ENCODE assay signal across 23 cellular contexts in the genomic region with DNA sequence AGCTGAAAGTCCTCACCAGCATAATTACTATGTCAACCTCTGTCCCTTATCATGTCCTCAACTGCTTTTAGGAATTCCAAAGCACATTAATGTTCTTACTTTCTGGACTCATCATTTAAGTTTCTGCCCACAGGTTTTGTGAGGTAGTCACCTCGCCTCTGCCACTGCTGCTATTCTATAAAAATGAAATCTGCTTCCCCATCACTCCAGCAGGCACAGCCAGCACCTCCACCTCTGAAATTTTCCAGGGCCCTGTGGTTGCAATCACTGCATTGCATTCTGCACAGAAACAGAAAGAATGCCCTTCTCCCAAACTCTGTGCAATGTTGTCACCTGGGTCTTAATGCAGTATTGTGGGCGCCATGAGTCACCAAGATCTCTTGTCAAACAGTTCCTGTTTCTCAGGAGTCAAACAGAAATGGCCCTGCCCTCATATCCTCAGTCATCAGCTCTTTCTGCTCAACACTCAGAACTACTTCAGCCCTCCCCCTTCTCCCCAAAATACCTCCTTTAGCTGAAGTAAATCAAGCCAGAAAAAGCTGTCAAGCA.
DNase-seq lines count a peak whose midpoint lies in the region; ATAC-seq and TF ChIP-seq lines count a peak whose summit lies in the region.
"Had no signal": no experiment of that assay in that cellular context is flagged by ENCODE, and none has a peak within 500 bp of the region (broad histone marks: within the 10 kb centered on the region; RNA-seq: fewer than 3 reads in every experiment).

No MANE protein-coding gene starts in this region.

- DNase-seq in NK-92 treated with Interleukin-12 subunit alpha and Interleukin-12 subunit beta, amount 100 ng/mL, for 24 hours (lab: John Stamatoyannopoulos, UW) = peak; percentile 13
- DNase-seq in NK-92 (lab: John Stamatoyannopoulos, UW; ENCODE audit: unreplicated experiment) = no peak
- peak; percentile 8 for DNase-seq in fibroblast of mammary gland (ENCODE audit: low read depth)
- DNase-seq in NCI-H2107 (lab: John Stamatoyannopoulos, UW) = no peak
- DNase-seq in HPDE6-E6E7 (ENCODE audit: extremely low spot score) = no peak
- DNase-seq: 8988T; activated CD4-positive, alpha-beta T cell treated with anti-CD3 and anti-CD28 coated beads, Interleukin-2, amount 50 U/mL, for 48 hours; activated T-cell treated with anti-CD3 and anti-CD28 coated beads, Interleukin-2, amount 50 U/mL, for 4 hours; C1 segment of cervical spinal cord; effector memory CD4-positive, alpha-beta T cell; NCI-H1417 treated with DMSO at 0.1 percent for 48 hours; NCI-H446; nephron progenitor cell; psoas muscle; stimulated activated CD4-positive, alpha-beta T cell treated with anti-CD3 and anti-CD28 coated beads, Interleukin-12 subunit alpha, Interleukin-12 subunit beta, amount 100 ng/mL, for 4 hours; upper lobe of right lung had no signal

- no peak overlapping the region for H3K27ac Mint-ChIP-seq in stimulated activated memory B cell treated with anti-CD40 and anti-IgM and Interleukin-4, amounts not matched to agents 10 μg/mL and 1 μg/mL and 100 μg/mL, for 72 hours
- H3K27ac Mint-ChIP-seq: activated naive CD8-positive, alpha-beta T cell; IgD-negative memory B cell; nephron progenitor cell; stimulated activated naive CD8-positive, alpha-beta T cell treated with anti-CD3 and anti-CD28 coated beads, Interleukin-15, Interleukin-2, amounts not matched to agents 100 ng/mL and 50 ng/mL, for 24 hours had no signal

- no peaks in the 10 kb centered on the region for H3K27me3 Mint-ChIP-seq in stimulated activated memory B cell treated with anti-CD40 and anti-IgM and Interleukin-4, amounts not matched to agents 10 μg/mL and 1 μg/mL and 100 μg/mL, for 72 hours
- H3K27me3 Mint-ChIP-seq: activated naive CD8-positive, alpha-beta T cell; central memory CD8-positive, alpha-beta T cell; IgD-negative memory B cell; stimulated activated naive CD8-positive, alpha-beta T cell treated with anti-CD3 and anti-CD28 coated beads, Interleukin-15, Interleukin-2, amounts not matched to agents 100 ng/mL and 50 ng/mL, for 24 hours had no signal

- H3K36me3 Mint-ChIP-seq in stimulated activated memory B cell treated with anti-CD40 and anti-IgM and Interleukin-4, amounts not matched to agents 10 μg/mL and 1 μg/mL and 100 μg/mL, for 72 hours = no peaks in the 10 kb centered on the region
- H3K36me3 Mint-ChIP-seq: activated naive CD8-positive, alpha-beta T cell; IgD-negative memory B cell had no signal

- no peak overlapping the region for H3K4me3 ChIP-seq in fibroblast of mammary gland (ENCODE audit: control insufficient read depth, low read depth, low read length)
- H3K4me3 ChIP-seq: psoas muscle, upper lobe of right lung had no signal

- H3K4me3 Mint-ChIP-seq in stimulated activated memory B cell treated with anti-CD40 and anti-IgM and Interleukin-4, amounts not matched to agents 10 μg/mL and 1 μg/mL and 100 μg/mL, for 72 hours = no peak overlapping the region
- H3K4me3 Mint-ChIP-seq: activated naive CD8-positive, alpha-beta T cell; activated T-cell treated with anti-CD3 and anti-CD28 coated beads, Interleukin-2, amount 50 U/mL, for 4 hours; central memory CD8-positive, alpha-beta T cell; nephron progenitor cell; stimulated activated naive CD8-positive, alpha-beta T cell treated with anti-CD3 and anti-CD28 coated beads, Interleukin-15, Interleukin-2, amounts not matched to agents 100 ng/mL and 50 ng/mL, for 24 hours had no signal

- no peaks in the 10 kb centered on the region for H3K9me3 Mint-ChIP-seq in stimulated activated memory B cell treated with anti-CD40 and anti-IgM and Interleukin-4, amounts not matched to agents 10 μg/mL and 1 μg/mL and 100 μg/mL, for 72 hours

- TF ChIP-seq CTCF in fibroblast of mammary gland (conservative IDR thresholded peaks at IDR 0.05; ENCODE audit: control insufficient read depth, insufficient read depth, low read depth, low read length) = no peak

- no peaks in the 10 kb centered on the region for H3K4me1 Mint-ChIP-seq in stimulated activated memory B cell treated with anti-CD40 and anti-IgM and Interleukin-4, amounts not matched to agents 10 μg/mL and 1 μg/mL and 100 μg/mL, for 72 hours
- H3K4me1 Mint-ChIP-seq: central memory CD8-positive, alpha-beta T cell; IgD-negative memory B cell had no signal

- ATAC-seq in SK-N-SH treated with all-trans-retinoic acid at 6 μM for 48 hours = peak; percentile 66
- ATAC-seq in stimulated activated memory B cell treated with anti-CD40 and anti-IgM and Interleukin-4, amounts not matched to agents 10 μg/mL and 1 μg/mL and 100 μg/mL, for 72 hours = peak; percentile 20
- no peak for ATAC-seq in HG02763 (IDR thresholded peaks at IDR 0.05; ENCODE audit: unreplicated experiment)
- ATAC-seq: activated T-cell treated with anti-CD3 and anti-CD28 coated beads, Interleukin-2, amount 50 U/mL, for 4 hours; psoas muscle; upper lobe of right lung had no signal

TF ChIP-seq in SK-N-SH treated with all-trans-retinoic acid at 6 μM for 48 hours, 23 proteins besides CTCF, POLR2A, EP300 and RAD21:
- TF ChIP-seq ZFP30 (CRISPR knock-in tag; IDR thresholded peaks at IDR 0.05) = no peak
- no peak for TF ChIP-seq ZC3H10 (CRISPR knock-in tag; IDR thresholded peaks at IDR 0.05)
- no peak for TF ChIP-seq ZFP3 (CRISPR knock-in tag; IDR thresholded peaks at IDR 0.05)
- no peak for TF ChIP-seq ZNF70 (CRISPR knock-in tag; IDR thresholded peaks at IDR 0.05)
- no peak for TF ChIP-seq ZNF8 (CRISPR knock-in tag; IDR thresholded peaks at IDR 0.05)
- TF ChIP-seq ESRRG (CRISPR knock-in tag; IDR thresholded peaks at IDR 0.05) = no peak
- TF ChIP-seq, protein P1, sequence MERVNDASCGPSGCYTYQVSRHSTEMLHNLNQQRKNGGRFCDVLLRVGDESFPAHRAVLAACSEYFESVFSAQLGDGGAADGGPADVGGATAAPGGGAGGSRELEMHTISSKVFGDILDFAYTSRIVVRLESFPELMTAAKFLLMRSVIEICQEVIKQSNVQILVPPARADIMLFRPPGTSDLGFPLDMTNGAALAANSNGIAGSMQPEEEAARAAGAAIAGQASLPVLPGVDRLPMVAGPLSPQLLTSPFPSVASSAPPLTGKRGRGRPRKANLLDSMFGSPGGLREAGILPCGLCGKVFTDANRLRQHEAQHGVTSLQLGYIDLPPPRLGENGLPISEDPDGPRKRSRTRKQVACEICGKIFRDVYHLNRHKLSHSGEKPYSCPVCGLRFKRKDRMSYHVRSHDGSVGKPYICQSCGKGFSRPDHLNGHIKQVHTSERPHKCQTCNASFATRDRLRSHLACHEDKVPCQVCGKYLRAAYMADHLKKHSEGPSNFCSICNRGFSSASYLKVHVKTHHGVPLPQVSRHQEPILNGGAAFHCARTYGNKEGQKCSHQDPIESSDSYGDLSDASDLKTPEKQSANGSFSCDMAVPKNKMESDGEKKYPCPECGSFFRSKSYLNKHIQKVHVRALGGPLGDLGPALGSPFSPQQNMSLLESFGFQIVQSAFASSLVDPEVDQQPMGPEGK (CRISPR knock-in tag; IDR thresholded peaks at IDR 0.05; ENCODE audit: borderline replicate concordance) = no peak
- TF ChIP-seq OSR1 (CRISPR knock-in tag; IDR thresholded peaks at IDR 0.05) = no peak

Comparison
In these comparisons a context has a peak if more than half of its experiments do, and no peak if none do; other contexts are left out.
1. DNase-seq: peak in NK-92 treated with Interleukin-12 subunit alpha and Interleukin-12 subunit beta, amount 100 ng/mL, for 24 hours (single experiment) and fibroblast of mammary gland (single experiment); none in NK-92 (single experiment), NCI-H2107 (single experiment) and HPDE6-E6E7 (single experiment).